12 cellular contexts compared by ENCODE assay signal in the genomic region with DNA sequence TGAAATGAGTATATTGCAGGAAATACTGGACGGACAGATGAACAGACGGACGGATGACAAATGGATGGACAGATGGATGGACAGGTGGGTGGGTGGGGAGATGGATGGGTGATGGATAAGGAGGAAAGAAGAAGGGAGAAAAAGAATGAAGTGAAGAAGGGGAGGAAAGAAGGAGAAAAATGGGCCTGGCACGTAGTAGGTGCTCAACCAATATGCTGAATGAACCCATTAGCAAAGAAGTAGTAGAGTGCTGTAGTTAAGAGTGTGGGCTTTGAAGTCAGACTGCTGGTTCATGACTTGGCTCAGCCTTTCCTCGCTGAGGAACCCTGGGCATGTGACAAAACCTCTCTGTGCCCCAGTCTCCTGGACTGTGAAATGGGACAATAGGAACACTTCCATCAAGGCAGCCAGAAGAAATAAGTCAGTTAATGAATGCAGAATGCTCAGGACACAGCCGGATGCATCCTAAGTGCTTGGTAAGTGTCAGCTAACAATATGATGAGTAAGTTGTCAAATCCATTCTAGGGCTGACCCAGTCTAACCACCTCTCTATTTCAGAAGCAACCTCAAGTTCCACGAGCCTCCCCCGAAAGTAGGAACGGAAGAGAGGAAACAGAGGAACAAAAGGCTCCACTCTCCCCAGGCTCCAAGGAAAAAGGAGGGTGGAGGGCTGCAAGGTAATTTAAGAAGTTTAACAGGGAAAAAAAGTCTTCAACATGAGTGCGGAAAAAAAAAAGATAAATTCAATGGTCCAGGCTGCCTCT. TPM values are rescaled to one million over a fixed set of nuclear protein-coding genes. Genes with fewer than 3 reads are reported as not detected.
DNase-seq lines count a peak whose midpoint lies in the region; ATAC-seq and TF ChIP-seq lines count a peak whose summit lies in the region.
"Had no signal": no experiment of that assay in that cellular context is flagged by ENCODE, and none has a peak within 500 bp of the region (broad histone marks: within the 10 kb centered on the region; RNA-seq: fewer than 3 reads in every experiment).

No MANE protein-coding gene starts in this region.

- H3K4me3 Mint-ChIP-seq in activated CD8-positive, alpha-beta T cell treated with anti-CD3 and anti-CD28 coated beads for 36 hours, result no peak overlapping the region
- H3K4me3 Mint-ChIP-seq in memory B cell, result peak overlapping the region; percentile 8
- H3K4me3 Mint-ChIP-seq in naive thymus-derived CD4-positive, alpha-beta T cell, result no peak overlapping the region

- intact Hi-C loops in activated CD8-positive, alpha-beta T cell treated with anti-CD3 and anti-CD28 coated beads for 36 hours (cut with micrococcal nuclease), result no loop called here
- intact Hi-C loops in naive thymus-derived CD4-positive, alpha-beta T cell (cut with micrococcal nuclease), result no loop called here

- peak; percentile 69 for DNase-seq in GM12865 (ENCODE audit: low read depth)
- DNase-seq in activated CD8-positive, alpha-beta T cell treated with anti-CD3 and anti-CD28 coated beads for 36 hours, result no peak
- no peak for DNase-seq in memory B cell (ENCODE audit: low spot score in 2 of 2)
- DNase-seq in naive thymus-derived CD4-positive, alpha-beta T cell, result no peak
- no peak for DNase-seq in H7
- no peak for DNase-seq in AG08395 (ENCODE audit: low spot score)
- no peak for DNase-seq in RKO (ENCODE audit: low spot score)
- DNase-seq: activated effector memory CD4-positive, alpha-beta T cell treated with Interleukin-2 at 50 U/mL for 16 hours; SW 1271 had no signal

- peaks cover 3% of the 10 kb centered on the region for H3K9me3 Mint-ChIP-seq in activated CD8-positive, alpha-beta T cell treated with anti-CD3 and anti-CD28 coated beads for 36 hours
- H3K9me3 Mint-ChIP-seq in memory B cell, result peaks cover 3% of the 10 kb centered on the region
- peaks cover 0 to 1% (median 0%) of the 10 kb centered on the region in 11 donors for H3K9me3 Mint-ChIP-seq in naive thymus-derived CD4-positive, alpha-beta T cell

- POLR2A ChIA-PET in activated CD8-positive, alpha-beta T cell treated with anti-CD3 and anti-CD28 coated beads for 36 hours (lab: Charles Lee), result interaction anchor here (0.7 to 6.0 kb wide), 5 partner anchors 8 to 36 kb away, joined by 3 to 48 read pairs (median 14); no protein-coding TSS in a partner anchor
- POLR2A ChIA-PET in naive thymus-derived CD4-positive, alpha-beta T cell (lab: Charles Lee), result no interaction called here

- H3K36me3 Mint-ChIP-seq in activated CD8-positive, alpha-beta T cell treated with anti-CD3 and anti-CD28 coated beads for 36 hours (ENCODE audit: low read depth), result peaks cover 29% of the 10 kb centered on the region
- H3K36me3 Mint-ChIP-seq in memory B cell, result peaks cover 6% of the 10 kb centered on the region
- H3K36me3 Mint-ChIP-seq in naive thymus-derived CD4-positive, alpha-beta T cell, result peaks cover 0 to 18% (median 6%) of the 10 kb centered on the region in 5 donors

- no peaks in the 10 kb centered on the region for H4K20me1 ChIP-seq in BLaER1

- no peak overlapping the region for H3K9ac ChIP-seq in BLaER1
- H3K9ac ChIP-seq: KMS-11 had no signal

- TF ChIP-seq CTCF in GM12865 (IDR thresholded peaks at IDR 0.05; ENCODE audit: insufficient read depth, low read depth, low read length, missing control alignments), result no peak
- no peak for TF ChIP-seq CTCF in activated CD8-positive, alpha-beta T cell treated with anti-CD3 and anti-CD28 coated beads for 36 hours (IDR thresholded peaks at IDR 0.05)

- H3K4me3 ChIP-seq in BLaER1, result no peak overlapping the region
- H3K4me3 ChIP-seq in GM12865 (ENCODE audit: low read depth, low read length), result no peak overlapping the region
- no peak overlapping the region for H3K4me3 ChIP-seq in naive thymus-derived CD4-positive, alpha-beta T cell (ENCODE audit: low read length)
- no peak overlapping the region for H3K4me3 ChIP-seq in H7 (ENCODE audit: insufficient read depth, low read depth, low read length)
- H3K4me3 ChIP-seq: PC-9 had no signal

- peaks cover 64% of the 10 kb centered on the region for H3K4me1 Mint-ChIP-seq in activated CD8-positive, alpha-beta T cell treated with anti-CD3 and anti-CD28 coated beads for 36 hours (ENCODE audit: low read depth)
- peaks cover 62% of the 10 kb centered on the region for H3K4me1 Mint-ChIP-seq in memory B cell
- H3K4me1 Mint-ChIP-seq in naive thymus-derived CD4-positive, alpha-beta T cell, result peaks cover 16 to 65% (median 41%) of the 10 kb centered on the region in 7 donors

- H3K36me3 ChIP-seq in BLaER1 (no peaks in the 10 kb centered on the region), H7 (replicated peaks; ENCODE audit: control insufficient read depth, insufficient read depth, low read length) (no peaks in the 10 kb centered on the region)
- no peaks in the 10 kb centered on the region for H3K36me3 ChIP-seq in naive thymus-derived CD4-positive, alpha-beta T cell (ENCODE audit: control insufficient read depth in 2 of 3, insufficient read depth in 3 of 3, low read length in 3 of 3)

- peak overlapping the region; percentile 66 for H3K27ac Mint-ChIP-seq in activated CD8-positive, alpha-beta T cell treated with anti-CD3 and anti-CD28 coated beads for 36 hours
- H3K27ac Mint-ChIP-seq in memory B cell, result no peak overlapping the region
- H3K27ac Mint-ChIP-seq in naive thymus-derived CD4-positive, alpha-beta T cell, result peak overlapping the region in 4 of 9 donors; percentile 8 to 51 (median 34)

- H3K4me2 ChIP-seq in BLaER1, result peak overlapping the region; percentile 5; the same call in 1 of the 2 replicates
- H3K4me2 ChIP-seq: KMS-11, PC-9 had no signal

- no peaks in the 10 kb centered on the region for H3K27me3 Mint-ChIP-seq in activated CD8-positive, alpha-beta T cell treated with anti-CD3 and anti-CD28 coated beads for 36 hours
- no peaks in the 10 kb centered on the region for H3K27me3 Mint-ChIP-seq in memory B cell
- H3K27me3 Mint-ChIP-seq in naive thymus-derived CD4-positive, alpha-beta T cell, result no peaks in the 10 kb centered on the region

- H3K4me1 ChIP-seq in BLaER1, result peaks cover 77% of the 10 kb centered on the region
- peaks cover 8 to 55% of the 10 kb centered on the region in 2 donors for H3K4me1 ChIP-seq in naive thymus-derived CD4-positive, alpha-beta T cell (ENCODE audit: control insufficient read depth in 2 of 2, insufficient read depth in 2 of 2, low read length in 2 of 2)

- no peaks in the 10 kb centered on the region for H3K9me3 ChIP-seq in BLaER1
- no peaks in the 10 kb centered on the region for H3K9me3 ChIP-seq in naive thymus-derived CD4-positive, alpha-beta T cell (ENCODE audit: control insufficient read depth in 2 of 3, low read length in 3 of 3)

- CTCF ChIA-PET in activated CD8-positive, alpha-beta T cell treated with anti-CD3 and anti-CD28 coated beads for 36 hours (lab: Charles Lee), result interaction anchor here (1.0 to 2.4 kb wide), 4 partner anchors 12 to 130 kb away, joined by 3 to 7 read pairs (median 4); no protein-coding TSS in a partner anchor
- CTCF ChIA-PET in naive thymus-derived CD4-positive, alpha-beta T cell (lab: Charles Lee), result no interaction called here

- ATAC-seq in activated CD8-positive, alpha-beta T cell treated with anti-CD3 and anti-CD28 coated beads for 36 hours, result no peak
- no peak for ATAC-seq in memory B cell (ENCODE audit: low read depth)
- ATAC-seq in naive thymus-derived CD4-positive, alpha-beta T cell, result no peak

- H3K27me3 ChIP-seq in BLaER1 (no peaks in the 10 kb centered on the region), H7 (ENCODE audit: control insufficient read depth, insufficient read depth, low read length) (no peaks in the 10 kb centered on the region)
- H3K27me3 ChIP-seq in naive thymus-derived CD4-positive, alpha-beta T cell (ENCODE audit: control insufficient read depth in 2 of 2, insufficient read depth in 2 of 2, low read length in 2 of 2), result no peaks in the 10 kb centered on the region

- no peak overlapping the region; the same call in 1 of the 2 replicates for H3K27ac ChIP-seq in BLaER1
- no peak overlapping the region for H3K27ac ChIP-seq in naive thymus-derived CD4-positive, alpha-beta T cell (ENCODE audit: low read depth, low read length)
- H3K27ac ChIP-seq: KMS-11, PC-9 had no signal

RNA-seq across cellular contexts. Expression of gene PREX1, which starts 37.8 kb away (rescaled TPM):
- 10 to 100 TPM; 79.7 to 80.5 TPM for total RNA-seq in activated CD8-positive, alpha-beta T cell treated with anti-CD3 and anti-CD28 coated beads for 36 hours
- total RNA-seq in naive thymus-derived CD4-positive, alpha-beta T cell, result 100 to 1,000 TPM in 2 of 5 experiments, 10 to 100 TPM in 3; 42.0 to 143 (median 53.8) TPM
- 1 to 10 TPM; 2.9 to 6.2 TPM for polyA plus RNA-seq in naive thymus-derived CD4-positive, alpha-beta T cell
- 36.0 and 37.6 TPM in 2 replicates for total RNA-seq in H7 (2014; rRNA removed; shearing (Covaris generic))
